ENCODE assay signal across 1 cellular context in genomic region chr1:156923565-156924477, GRCh38.
TF ChIP-seq lines count a peak whose summit lies in the region.

No MANE protein-coding gene starts in this region.

TF ChIP-seq in K562, 482 proteins besides CTCF, POLR2A, EP300 and RAD21:
- TF ChIP-seq MAFG (tag; conservative IDR thresholded peaks at IDR 0.05) (no peak), L3MBTL2 (IDR thresholded peaks at IDR 0.05) (peak; percentile 80), UBTF (IDR thresholded peaks at IDR 0.05; ENCODE audit: borderline replicate concordance in 1 of 2, low read depth in 2 of 2, low read length in 2 of 2) (peak in 1 of 2 experiments; percentile 63; a peak in 1 of 4 replicates), SAFB (IDR thresholded peaks at IDR 0.05; ENCODE audit: borderline replicate concordance, low read depth, low read length) (0 out of 2 replicates have a peak, but pooled peaks have one; percentile 51), PCBP2 (IDR thresholded peaks at IDR 0.05; ENCODE audit: low read depth, low read length, poor library complexity, severe bottlenecking) (no peak), RBFOX2 (IDR thresholded peaks at IDR 0.05; ENCODE audit: low read depth, low read length) (peak; percentile 44; the same call in 1 of the 2 replicates), EGR1 (conservative IDR thresholded peaks at IDR 0.05) (peak; percentile 55), SP1 (CRISPR knock-in tag; IDR thresholded peaks at IDR 0.05) (0 out of 2 replicates have a peak, but pooled peaks have one; percentile 20), POLR2G (IDR thresholded peaks at IDR 0.05; ENCODE audit: low read depth, low read length) (0 out of 2 replicates have a peak, but pooled peaks have one; percentile 20), ZNF217 (CRISPR knock-in tag; IDR thresholded peaks at IDR 0.05) (no peak), MGA (IDR thresholded peaks at IDR 0.05) (peak; percentile 58), FOSL1 (tag; conservative IDR thresholded peaks at IDR 0.05) (no peak), PKNOX1 (IDR thresholded peaks at IDR 0.05) (peak; percentile 60), ZNF324 (CRISPR knock-in tag; IDR thresholded peaks at IDR 0.05) (no peak), E2F6 (IDR thresholded peaks at IDR 0.05; ENCODE audit: borderline replicate concordance in 1 of 2, extremely low read depth in 1 of 2, insufficient read depth in 1 of 2, insufficient read length in 1 of 2, low read depth in 1 of 2, low read length in 1 of 2, poor library complexity in 1 of 2, severe bottlenecking in 1 of 2) (peak; percentile 55 to 60), ZBTB7A (IDR thresholded peaks at IDR 0.05; ENCODE audit: borderline replicate concordance, control insufficient read depth, low read depth, low read length) (peak; percentile 25; the same call in 1 of the 2 replicates)
TF ChIP-seq in K562: peak in this region for 11.
